Comparison of ENCODE assay signal across 22 cellular contexts in genomic region chr6:128848169-128848935, GRCh38. TPM values are rescaled to one million over a fixed set of nuclear protein-coding genes. Genes with fewer than 3 reads are reported as not detected.
DNase-seq lines count a peak whose midpoint lies in the region; ATAC-seq and TF ChIP-seq lines count a peak whose summit lies in the region.
"Had no signal": no experiment of that assay in that cellular context is flagged by ENCODE, and none has a peak within 500 bp of the region (broad histone marks: within the 10 kb centered on the region; RNA-seq: fewer than 3 reads in every experiment).

No MANE protein-coding gene starts in this region.

- TF ChIP-seq CTCF in brain (conservative IDR thresholded peaks at IDR 0.05) (no peak), BE2C (IDR thresholded peaks at IDR 0.05; ENCODE audit: low read depth, low read length) (no peak)

- H3K9ac ChIP-seq in neuronal stem cell (ENCODE audit: low read depth, low read length, poor library complexity) = no peak overlapping the region

- no peak overlapping the region for H2BK15ac ChIP-seq in neuronal stem cell (ENCODE audit: low read length)

- no CpG with 5 or more reads among the region's 8 CpGs for WGBS in neuronal stem cell (ENCODE audit: extremely low coverage in 2 of 2, insufficient read length in 2 of 2, insufficient replicate concordance in 1 of 2), 2 donors

- H2AK5ac ChIP-seq in neuronal stem cell (ENCODE audit: low read depth, low read length) = no peak overlapping the region

- no peak overlapping the region for H2BK12ac ChIP-seq in neuronal stem cell (ENCODE audit: low read length)

- CTCF ChIA-PET in activated CD4-positive, alpha-beta memory T cell treated with anti-CD3 and anti-CD28 coated beads, Interleukin-2, amount 10 ng/mL, durations not matched to agents 7 days and 5 days (lab: Charles Lee) = no interaction called here

- in situ Hi-C loops in HAP-1 (cut with MboI; ENCODE audit: low sequenced_read_pairs) = no loop called here

- no peak overlapping the region for H4K8ac ChIP-seq in neuronal stem cell (ENCODE audit: low read depth, low read length)

- no peaks in the 10 kb centered on the region for H3K36me3 ChIP-seq in HAP-1 (replicated peaks)
- H3K36me3 ChIP-seq in neuronal stem cell (replicated peaks in 1 of 2; ENCODE audit: control insufficient read depth in 2 of 2, insufficient read depth in 2 of 2, low read length in 2 of 2) = no peaks in the 10 kb centered on the region
- no peaks in the 10 kb centered on the region; the same call in 1 of the 2 replicates for H3K36me3 ChIP-seq in BE2C

- no peak overlapping the region for H3K4ac ChIP-seq in neuronal stem cell (ENCODE audit: low read length)

- peak; percentile 65 to 84 for DNase-seq in HAP-1 (ENCODE audit: low spot score in 2 of 2)
- peak; percentile 33 for DNase-seq in left ventricle myocardium superior
- DNase-seq in neuronal stem cell (ENCODE audit: low spot score) = peak; percentile 59
- DNase-seq in activated CD4-positive, alpha-beta memory T cell treated with anti-CD3 and anti-CD28 coated beads, Interleukin-2, amount 10 ng/mL, durations not matched to agents 7 days and 5 days = no peak
- DNase-seq in BE2C = no peak
- no peak for DNase-seq in midbrain (lab: John Stamatoyannopoulos, UW)
- DNase-seq: activated CD4-positive, alpha-beta T cell treated with anti-CD3 and anti-CD28 coated beads for 36 hours; activated naive CD8-positive, alpha-beta T cell treated with anti-CD3 and anti-CD28 coated beads for 36 hours; body of pancreas; CD4-positive, alpha-beta T cell; Kasumi-1; naive thymus-derived CD8-positive, alpha-beta T cell; NCI-H1092 treated with DMSO at 0.1 percent for 48 hours; NCI-H526; small intestine; stimulated activated CD4-positive, alpha-beta T cell treated with anti-CD3 and anti-CD28 coated beads, Interleukin-4, amount 100 ng/mL, for 1 hour had no signal

- H3K4me3 Mint-ChIP-seq in brain = peak overlapping the region in 4 of 5 experiments; percentile 21 to 57 (median 41)
- no peak overlapping the region for H3K4me3 Mint-ChIP-seq in activated CD4-positive, alpha-beta memory T cell treated with anti-CD3 and anti-CD28 coated beads, Interleukin-2, amount 10 ng/mL, durations not matched to agents 7 days and 5 days
- H3K4me3 Mint-ChIP-seq: activated CD4-positive, alpha-beta T cell treated with anti-CD3 and anti-CD28 coated beads for 36 hours; activated naive CD8-positive, alpha-beta T cell treated with anti-CD3 and anti-CD28 coated beads for 36 hours; CD4-positive, alpha-beta T cell; naive thymus-derived CD8-positive, alpha-beta T cell; stimulated activated naive CD8-positive, alpha-beta T cell treated with anti-CD3 and anti-CD28 coated beads, Interleukin-15, Interleukin-2, amounts not matched to agents 100 ng/mL and 50 ng/mL, for 24 hours had no signal

- H3K4me3 ChIP-seq in HAP-1 = no peak overlapping the region
- no peak overlapping the region for H3K4me3 ChIP-seq in neuronal stem cell (ENCODE audit: low read length in 2 of 2)
- H3K4me3 ChIP-seq in BE2C (ENCODE audit: low read depth, low read length) = no peak overlapping the region
- H3K4me3 ChIP-seq: body of pancreas, coronary artery had no signal

- peaks cover 0 to 3% (median 0%) of the 10 kb centered on the region in 5 experiments for H3K9me3 Mint-ChIP-seq in brain
- no peaks in the 10 kb centered on the region for H3K9me3 Mint-ChIP-seq in activated CD4-positive, alpha-beta memory T cell treated with anti-CD3 and anti-CD28 coated beads, Interleukin-2, amount 10 ng/mL, durations not matched to agents 7 days and 5 days
- H3K9me3 Mint-ChIP-seq: activated naive CD8-positive, alpha-beta T cell treated with anti-CD3 and anti-CD28 coated beads for 36 hours; activated T-helper 2 cell treated with anti-CD3 and anti-CD28 coated beads, Interferon-gamma antibody, Interleukin-2, Interleukin-4, amounts not matched to agents 10 μg/mL and 5 μg/mL and 100 μg/mL, durations not matched to agents 14 hours and 24 hours and 36 hours; CD4-positive, alpha-beta T cell; naive thymus-derived CD8-positive, alpha-beta T cell; stimulated activated naive CD8-positive, alpha-beta T cell treated with anti-CD3 and anti-CD28 coated beads, Interleukin-15, Interleukin-2, amounts not matched to agents 100 ng/mL and 50 ng/mL, for 24 hours had no signal

- H3K18ac ChIP-seq in neuronal stem cell (ENCODE audit: low read length) = no peak overlapping the region

- no peaks in the 10 kb centered on the region for H3K27me3 ChIP-seq in HAP-1 (ENCODE audit: low read depth)
- no peaks in the 10 kb centered on the region for H3K27me3 ChIP-seq in neuronal stem cell (ENCODE audit: control insufficient read depth in 3 of 3, insufficient read depth in 3 of 3, low read depth in 1 of 3, low read length in 3 of 3)
- H3K27me3 ChIP-seq in BE2C = no peaks in the 10 kb centered on the region
- H3K27me3 ChIP-seq: body of pancreas had no signal

- H3K27me3 Mint-ChIP-seq in brain = peaks cover 12% of the 10 kb centered on the region
- peaks cover 2% of the 10 kb centered on the region for H3K27me3 Mint-ChIP-seq in activated CD4-positive, alpha-beta memory T cell treated with anti-CD3 and anti-CD28 coated beads, Interleukin-2, amount 10 ng/mL, durations not matched to agents 7 days and 5 days
- H3K27me3 Mint-ChIP-seq: stimulated activated naive CD8-positive, alpha-beta T cell treated with anti-CD3 and anti-CD28 coated beads, Interleukin-15, Interleukin-2, amounts not matched to agents 100 ng/mL and 50 ng/mL, for 24 hours had no signal

- H3K9me3 ChIP-seq in HAP-1 (no peaks in the 10 kb centered on the region), neuronal stem cell (replicated peaks in 1 of 2; ENCODE audit: control insufficient read depth in 2 of 2, insufficient read depth in 1 of 2, low read depth in 1 of 2, low read length in 2 of 2) (no peaks in the 10 kb centered on the region), BE2C (no peaks in the 10 kb centered on the region)
- H3K9me3 ChIP-seq: body of pancreas had no signal

- H3K14ac ChIP-seq in neuronal stem cell (ENCODE audit: low read length) = no peak overlapping the region

- POLR2A ChIA-PET in activated CD4-positive, alpha-beta memory T cell treated with anti-CD3 and anti-CD28 coated beads, Interleukin-2, amount 10 ng/mL, durations not matched to agents 7 days and 5 days (lab: Charles Lee) = no interaction called here

- no peak overlapping the region for H2BK5ac ChIP-seq in neuronal stem cell (ENCODE audit: low read length)

- peak; percentile 97 for ATAC-seq in left ventricle myocardium superior
- ATAC-seq in HG03460 (IDR thresholded peaks at IDR 0.05; ENCODE audit: unreplicated experiment) = no peak
- ATAC-seq: activated CD4-positive, alpha-beta T cell treated with anti-CD3 and anti-CD28 coated beads for 36 hours; body of pancreas; naive thymus-derived CD8-positive, alpha-beta T cell had no signal

- no peak overlapping the region for H2BK120ac ChIP-seq in neuronal stem cell (ENCODE audit: low read depth, low read length)

- intact Hi-C loops in left ventricle myocardium superior (cut with micrococcal nuclease) = no loop called here

- no peaks in the 10 kb centered on the region for H3K36me3 Mint-ChIP-seq in brain
- H3K36me3 Mint-ChIP-seq in activated CD4-positive, alpha-beta memory T cell treated with anti-CD3 and anti-CD28 coated beads, Interleukin-2, amount 10 ng/mL, durations not matched to agents 7 days and 5 days (ENCODE audit: low read depth) = no peaks in the 10 kb centered on the region
- H3K36me3 Mint-ChIP-seq: activated naive CD8-positive, alpha-beta T cell treated with anti-CD3 and anti-CD28 coated beads for 36 hours; naive thymus-derived CD8-positive, alpha-beta T cell had no signal

- peak overlapping the region; percentile 11 to 90 (median 49) for H3K27ac Mint-ChIP-seq in brain
- no peak overlapping the region for H3K27ac Mint-ChIP-seq in activated CD4-positive, alpha-beta memory T cell treated with anti-CD3 and anti-CD28 coated beads, Interleukin-2, amount 10 ng/mL, durations not matched to agents 7 days and 5 days
- H3K27ac Mint-ChIP-seq: activated CD4-positive, alpha-beta T cell treated with anti-CD3 and anti-CD28 coated beads for 36 hours; activated naive CD8-positive, alpha-beta T cell treated with anti-CD3 and anti-CD28 coated beads for 36 hours; activated T-helper 2 cell treated with anti-CD3 and anti-CD28 coated beads, Interferon-gamma antibody, Interleukin-2, Interleukin-4, amounts not matched to agents 10 μg/mL and 5 μg/mL and 100 μg/mL, durations not matched to agents 14 hours and 24 hours and 36 hours; CD4-positive, alpha-beta T cell; naive thymus-derived CD8-positive, alpha-beta T cell; stimulated activated naive CD8-positive, alpha-beta T cell treated with anti-CD3 and anti-CD28 coated beads, Interleukin-15, Interleukin-2, amounts not matched to agents 100 ng/mL and 50 ng/mL, for 24 hours had no signal

- H3K79me1 ChIP-seq in neuronal stem cell (ENCODE audit: low read depth, low read length) = no peaks in the 10 kb centered on the region

- H3K4me1 Mint-ChIP-seq in brain = peaks cover 17% of the 10 kb centered on the region
- no peaks in the 10 kb centered on the region for H3K4me1 Mint-ChIP-seq in activated CD4-positive, alpha-beta memory T cell treated with anti-CD3 and anti-CD28 coated beads, Interleukin-2, amount 10 ng/mL, durations not matched to agents 7 days and 5 days
- H3K4me1 Mint-ChIP-seq: activated CD4-positive, alpha-beta T cell treated with anti-CD3 and anti-CD28 coated beads for 36 hours; activated naive CD8-positive, alpha-beta T cell treated with anti-CD3 and anti-CD28 coated beads for 36 hours; naive thymus-derived CD8-positive, alpha-beta T cell had no signal

- H3K4me1 ChIP-seq in HAP-1 (peaks cover 26% of the 10 kb centered on the region), neuronal stem cell (ENCODE audit: control insufficient read depth in 2 of 2, insufficient read depth in 1 of 2, low read depth in 1 of 2, low read length in 2 of 2) (peaks cover 6 to 11% of the 10 kb centered on the region in 2 donors), BE2C (no peaks in the 10 kb centered on the region)
- H3K4me1 ChIP-seq: body of pancreas had no signal

- no peak overlapping the region for H3K23ac ChIP-seq in neuronal stem cell (ENCODE audit: low read depth, low read length, poor library complexity)

- H2AFZ ChIP-seq in neuronal stem cell (ENCODE audit: low read length) = peak overlapping the region; percentile 59

- no peak overlapping the region for H4K91ac ChIP-seq in neuronal stem cell (ENCODE audit: low read depth, low read length, poor library complexity)

- peak overlapping the region; percentile 41 for H3K27ac ChIP-seq in neuronal stem cell (replicated peaks; ENCODE audit: low read length)
- H3K27ac ChIP-seq: body of pancreas, coronary artery, RWPE1 had no signal

- H3K4me2 ChIP-seq in neuronal stem cell (ENCODE audit: insufficient read depth, low read length, poor library complexity, severe bottlenecking) = no peak overlapping the region

RNA-seq across cellular contexts. Expression of gene LAMA2, which starts 34.6 kb away (rescaled TPM):
- 2.5 TPM for polyA plus RNA-seq in brain (ENCODE audit: insufficient read depth, low read depth, low replicate concordance)
- total RNA-seq in left ventricle myocardium superior = 138 TPM
- polyA plus RNA-seq in neuronal stem cell (2013, experiment 1 of 2) = 0.63 TPM
- 0.44 TPM for polyA plus RNA-seq in neuronal stem cell (2013, experiment 2 of 2)
- total RNA-seq in activated CD4-positive, alpha-beta memory T cell treated with anti-CD3 and anti-CD28 coated beads, Interleukin-2, amount 10 ng/mL, durations not matched to agents 7 days and 5 days = under 1 TPM; 0.15 to 0.53 TPM
- polyA plus RNA-seq in BE2C (2012; ENCODE audit: insufficient read depth, insufficient read length, low read depth) = 0.42 TPM
- total RNA-seq: naive thymus-derived CD8-positive, alpha-beta T cell had no signal
- polyA plus RNA-seq: naive thymus-derived CD8-positive, alpha-beta T cell had no signal

Comparison
In these comparisons a context has a peak if more than half of its experiments do, and no peak if none do; other contexts are left out.
1. DNase-seq: peak in HAP-1 (2 of 2), left ventricle myocardium superior (single experiment) and neuronal stem cell (single experiment); none in activated CD4-positive, alpha-beta memory T cell treated with anti-CD3 and anti-CD28 coated beads, Interleukin-2, amount 10 ng/mL, durations not matched to agents 7 days and 5 days (single experiment), BE2C (single experiment) and midbrain (single experiment).
2. RNA of gene LAMA2, which starts 34.6 kb away (total RNA-seq): 138 TPM in left ventricle myocardium superior (single experiment); 0.15 to 0.53 TPM in activated CD4-positive, alpha-beta memory T cell treated with anti-CD3 and anti-CD28 coated beads, Interleukin-2, amount 10 ng/mL, durations not matched to agents 7 days and 5 days; every median in the first group is over 10 times any median in the second.